ENCODE assay signal across 10 cellular contexts in genomic region chr19:1503089-1503924, GRCh38. TPM values are rescaled to one million over a fixed set of nuclear protein-coding genes. Genes with fewer than 3 reads are reported as not detected.
DNase-seq lines count a peak whose midpoint lies in the region; ATAC-seq, FAIRE-seq and TF ChIP-seq lines count a peak whose summit lies in the region.
"Had no signal": no experiment of that assay in that cellular context is flagged by ENCODE, and none has a peak within 500 bp of the region (broad histone marks: within the 10 kb centered on the region; RNA-seq: fewer than 3 reads in every experiment).

No MANE protein-coding gene starts in this region.

- BruUV-seq in mammary epithelial cell (replicated peaks; lab: Mats Ljungman, UMichigan), result no TSS peak

- no peak for TF ChIP-seq POLR2A in right lobe of liver (IDR thresholded peaks at IDR 0.05)

- peak overlapping the region; percentile 30 for H2AFZ ChIP-seq in mammary epithelial cell (ENCODE audit: low read depth, low read length)

- 20% methylated on average over 49 of the region's 49 CpGs for WGBS in HUES64
- WGBS in mammary epithelial cell (ENCODE audit: low coverage, missing lambda C conversion rate), result 14% methylated on average over 28 of the region's 49 CpGs
- 43% methylated on average over 15 of the region's 49 CpGs for WGBS in right lobe of liver (ENCODE audit: insufficient coverage, low coverage, low lambda C conversion rate, missing lambda C conversion rate)

- intact Hi-C loops in mammary epithelial cell (cut with micrococcal nuclease) (no loop called here), right lobe of liver (cut with DNase I) (loop anchor here in 1 of 2 donors (10.0 kb wide), 1 partner anchor 219 kb away; the partner anchor contains the start of gene EFNA2)

- dilution Hi-C loops in mammary epithelial cell (cut with HindIII; ENCODE audit: low sequenced_read_pairs), result no loop called here

- DNase-seq in AML-193 (lab: John Stamatoyannopoulos, UW), result peak; percentile 17 to 31
- no peak for DNase-seq in mammary epithelial cell
- DNase-seq in right lobe of liver, result no peak
- DNase-seq in stimulated activated CD8-positive, alpha-beta memory T cell treated with anti-CD3 and anti-CD28 coated beads, Interleukin-15, amount 100 ng/mL, for 48 hours (ENCODE audit: low read depth in 2 of 2), result peak; percentile 55 to 69
- DNase-seq in HTR-8/SVneo (ENCODE audit: insufficient read length, low spot score), result no peak
- DNase-seq in NK-92 treated with Interleukin-12 subunit alpha and Interleukin-12 subunit beta, amount 100 ng/mL, for 24 hours (lab: John Stamatoyannopoulos, UW), result no peak

- no peaks in the 10 kb centered on the region for H3K4me1 ChIP-seq in HUES64 (ENCODE audit: insufficient read depth, low read length)
- H3K4me1 ChIP-seq in mammary epithelial cell (ENCODE audit: insufficient read depth, low read length), result peaks cover 10% of the 10 kb centered on the region
- H3K4me1 ChIP-seq in right lobe of liver, result peaks cover 0 to 12% (median 5%) of the 10 kb centered on the region in 4 donors

- in situ Hi-C loops in mammary epithelial cell (cut with MboI; ENCODE audit: low sequenced_read_pairs in 2 of 2), result no loop called here

- peaks cover 24% of the 10 kb centered on the region for H3K27me3 ChIP-seq in HUES64 (ENCODE audit: insufficient read depth, low read length)
- no peaks in the 10 kb centered on the region for H3K27me3 ChIP-seq in mammary epithelial cell (ENCODE audit: insufficient read depth, low read length)
- no peaks in the 10 kb centered on the region for H3K27me3 ChIP-seq in right lobe of liver

- no peak for FAIRE-seq in HTR-8/SVneo (lab: Jason Lieb, UNC)

- H3K79me2 ChIP-seq in mammary epithelial cell (ENCODE audit: insufficient read depth, low read length), result no peaks in the 10 kb centered on the region

- peak overlapping the region; percentile 42 for H3K4me2 ChIP-seq in mammary epithelial cell (ENCODE audit: insufficient read depth, low read depth, low read length)

- H4K20me1 ChIP-seq in mammary epithelial cell (ENCODE audit: insufficient read depth, low read length), result no peaks in the 10 kb centered on the region

- H3K36me3 ChIP-seq in HUES64 (ENCODE audit: insufficient read depth, low read length) (no peaks in the 10 kb centered on the region), mammary epithelial cell (ENCODE audit: insufficient read depth, low read length) (no peaks in the 10 kb centered on the region), right lobe of liver (no peaks in the 10 kb centered on the region)
- H3K36me3 ChIP-seq: HAP-1 had no signal

- no peak overlapping the region for H3K9ac ChIP-seq in HUES64 (ENCODE audit: low read depth, low read length)
- H3K9ac ChIP-seq in mammary epithelial cell (ENCODE audit: insufficient read depth, low read length), result no peak overlapping the region

- TF ChIP-seq CTCF in WI38 (IDR thresholded peaks at IDR 0.05; ENCODE audit: low read depth, low read length) (peak; percentile 69), mammary epithelial cell (conservative IDR thresholded peaks at IDR 0.05 in 1 of 2, IDR thresholded peaks at IDR 0.05 in 1 of 2; ENCODE audit: extremely low read depth in 1 of 2, insufficient read depth in 1 of 2, low read depth in 1 of 2, low read length in 2 of 2) (peak; percentile 46 to 77), right lobe of liver (IDR thresholded peaks at IDR 0.05) (peak; percentile 56 to 78 (median 70))

- CTCF ChIA-PET in mammary epithelial cell (lab: Charles Lee; ENCODE audit: low non-redundant PET), result no interaction called here

- peak overlapping the region; percentile 41; the same call in 1 of the 2 replicates for H3K4me3 ChIP-seq in HUES64 (ENCODE audit: low read length)
- H3K4me3 ChIP-seq in WI38 (ENCODE audit: low read depth, low read length), result no peak overlapping the region
- H3K4me3 ChIP-seq in mammary epithelial cell (replicated peaks in 1 of 3; ENCODE audit: insufficient read depth in 1 of 3, low read depth in 2 of 3, low read length in 3 of 3), result no peak overlapping the region
- H3K4me3 ChIP-seq in right lobe of liver, result no peak overlapping the region
- H3K4me3 ChIP-seq: HAP-1 had no signal

- H3K27ac ChIP-seq in HUES64 (ENCODE audit: low read depth, low read length), result no peak overlapping the region
- H3K27ac ChIP-seq in mammary epithelial cell (ENCODE audit: insufficient read depth, low read depth, low read length), result no peak overlapping the region
- H3K27ac ChIP-seq in right lobe of liver, result no peak overlapping the region

- peak in 1 of 4 donors; percentile 5 for ATAC-seq in right lobe of liver

- H3K9me3 ChIP-seq in HUES64 (ENCODE audit: insufficient read depth, low read depth, low read length) (peaks cover 4% of the 10 kb centered on the region; the same call in 1 of the 2 replicates), mammary epithelial cell (replicated peaks; ENCODE audit: insufficient read depth, low read length) (no peaks in the 10 kb centered on the region), right lobe of liver (no peaks in the 10 kb centered on the region)

RNA-seq across cellular contexts. Expression of gene ADAMTSL5, which starts 9.5 kb away (rescaled TPM):
- polyA plus RNA-seq in HUES64 (2013, experiment 1 of 2), result 0.25 TPM
- 0.13 TPM for polyA plus RNA-seq in HUES64 (2013, experiment 2 of 2)
- 10 to 100 TPM in 1 of 2 donors, 1 to 10 TPM in 1; 5.3 to 21.9 TPM for total RNA-seq in mammary epithelial cell
- 6.0 TPM for polyA plus RNA-seq in mammary epithelial cell
- not detected for polyA minus RNA-seq in mammary epithelial cell
- total RNA-seq in right lobe of liver, result 1 to 10 TPM; 1.8 to 6.9 (median 4.5) TPM

RNA-seq across cellular contexts. Expression of gene REEP6, which starts 12.3 kb away (rescaled TPM):
- polyA plus RNA-seq in HUES64 (2013, experiment 1 of 2), result 5.8 TPM
- polyA plus RNA-seq in HUES64 (2013, experiment 2 of 2), result 8.1 TPM
- total RNA-seq in mammary epithelial cell (1 to 10 TPM; 1.7 to 2.4 TPM), right lobe of liver (100 to 1,000 TPM; 113 to 218 (median 177) TPM)
- 1.2 TPM for polyA plus RNA-seq in mammary epithelial cell
- polyA minus RNA-seq in mammary epithelial cell, result not detected

RNA-seq across cellular contexts. Expression of gene PCSK4, which starts 13.2 kb away (rescaled TPM):
- 2.5 TPM for polyA plus RNA-seq in HUES64 (2013, experiment 1 of 2)
- polyA plus RNA-seq in HUES64 (2013, experiment 2 of 2), result 5.3 TPM
- total RNA-seq in mammary epithelial cell (1 to 10 TPM; 1.0 to 3.5 TPM), right lobe of liver (1 to 10 TPM; 2.0 to 8.0 (median 3.6) TPM)
- 0.56 TPM for polyA plus RNA-seq in mammary epithelial cell
- polyA minus RNA-seq in mammary epithelial cell, result not detected

RNA-seq across cellular contexts. Expression of gene PLK5, which starts 20.6 kb away (rescaled TPM):
- 0.10 TPM for polyA plus RNA-seq in HUES64 (2013, experiment 1 of 2)
- polyA plus RNA-seq in HUES64 (2013, experiment 2 of 2), result not detected
- not detected for total RNA-seq in mammary epithelial cell
- polyA plus RNA-seq in mammary epithelial cell, result not detected
- polyA minus RNA-seq in mammary epithelial cell, result not detected
- not detected for total RNA-seq in right lobe of liver
- total RNA-seq: renal cortical epithelial cell had no signal

RNA-seq across cellular contexts. Expression of gene C19orf25, which starts 24.3 kb away (rescaled TPM):
- 31.0 TPM for polyA plus RNA-seq in HUES64 (2013, experiment 1 of 2)
- polyA plus RNA-seq in HUES64 (2013, experiment 2 of 2), result 31.1 TPM
- total RNA-seq in mammary epithelial cell (10 to 100 TPM; 25.8 to 41.9 TPM), right lobe of liver (10 to 100 TPM; 12.2 to 32.7 (median 15.3) TPM)
- polyA plus RNA-seq in mammary epithelial cell, result 22.2 TPM
- 9.1 TPM for polyA minus RNA-seq in mammary epithelial cell

Comparison
In these comparisons a context has a peak if more than half of its experiments do, and no peak if none do; other contexts are left out.
1. DNase-seq: peak in AML-193 (2 of 2) and stimulated activated CD8-positive, alpha-beta memory T cell treated with anti-CD3 and anti-CD28 coated beads, Interleukin-15, amount 100 ng/mL, for 48 hours (2 of 2); none in mammary epithelial cell (single experiment), right lobe of liver (0 of 3), HTR-8/SVneo (single experiment) and NK-92 treated with Interleukin-12 subunit alpha and Interleukin-12 subunit beta, amount 100 ng/mL, for 24 hours (single experiment).
2. RNA of gene REEP6, which starts 12.3 kb away (total RNA-seq): 113 to 218 TPM in right lobe of liver; 1.7 to 2.4 TPM in mammary epithelial cell; every median in the first group is over 10 times any median in the second.
3. Peak in every context shown above with its lines, with median percentiles within 50 percentile points of each other: CTCF ChIP-seq.